In the genomic region with DNA sequence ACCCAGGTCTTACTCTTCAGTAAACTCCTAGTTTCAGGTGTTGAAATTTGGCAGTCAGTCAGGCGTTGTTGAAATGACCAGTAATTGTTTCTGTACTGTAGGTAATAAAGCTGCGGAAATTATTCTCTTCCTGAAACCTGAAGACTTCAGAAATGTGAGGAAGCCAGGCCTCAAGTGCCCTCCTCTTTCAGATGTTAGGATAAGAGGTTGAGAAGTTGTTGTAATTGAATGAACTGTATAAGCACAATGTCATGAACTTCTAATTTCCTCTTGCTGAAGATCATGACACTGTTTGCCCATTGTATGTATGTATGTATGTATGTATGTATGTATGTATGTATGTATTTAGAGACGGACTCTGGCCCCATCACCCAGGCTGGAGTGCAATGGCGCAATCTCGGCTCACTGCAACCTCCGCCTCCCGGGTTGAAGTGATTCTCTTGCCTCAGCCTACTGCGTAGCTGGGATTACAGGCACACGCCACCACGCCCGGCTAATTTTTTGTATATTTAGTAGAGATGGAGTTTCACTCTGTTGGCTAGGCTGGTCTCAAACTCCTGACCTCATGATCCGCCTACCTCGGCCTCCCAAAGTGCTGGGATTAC, we compare ENCODE assay signal across 8 cellular contexts.
A peak's percentile ranks its signal among the peaks of the same experiment; 100 is the strongest.
DNase-seq lines count a peak whose midpoint lies in the region; ATAC-seq and TF ChIP-seq lines count a peak whose summit lies in the region.
"Not testable (repeated sequence)": the region's sequence is repeated elsewhere in the genome, so short reads cannot be mapped to it uniquely, and the experiment has no call there.

No MANE protein-coding gene starts in this region.

- not testable (repeated sequence) for H3K36me3 ChIP-seq in HUES6 (ENCODE audit: control insufficient read depth, insufficient read depth, low read length); mucosa of rectum (ENCODE audit: control insufficient read depth in 2 of 2, insufficient read depth in 2 of 2, low read length in 2 of 2); transverse colon
- peaks cover 26% of the 10 kb centered on the region for H3K36me3 ChIP-seq in iPS-20b (ENCODE audit: insufficient read depth, low read depth, low read length)

- not testable (repeated sequence) for H3K36me3 Mint-ChIP-seq in effector memory CD8-positive, alpha-beta T cell (ENCODE audit: insufficient read depth)

- peak overlapping the region; percentile 39 for H3K27ac ChIP-seq in HUES6 (ENCODE audit: low read depth, low read length)
- peak overlapping the region; percentile 64; the same call in 1 of the 2 replicates for H3K27ac ChIP-seq in VCaP
- not testable (repeated sequence) for H3K27ac ChIP-seq in iPS-20b (ENCODE audit: low read length)
- peak overlapping the region; percentile 67 to 80 for H3K27ac ChIP-seq in mucosa of rectum (ENCODE audit: low read depth in 2 of 2, low read length in 2 of 2)
- H3K27ac ChIP-seq in transverse colon = peak overlapping the region; percentile 72 to 85 (median 81)

- peaks cover 50 to 66% of the 10 kb centered on the region in 2 donors for H3K4me1 Mint-ChIP-seq in effector memory CD8-positive, alpha-beta T cell (ENCODE audit: low read depth in 2 of 2)

- not testable (repeated sequence) for ATAC-seq in effector memory CD8-positive, alpha-beta T cell (replicated peaks)

- not testable (repeated sequence) for TF ChIP-seq EP300 in transverse colon (IDR thresholded peaks at IDR 0.05; ENCODE audit: low read depth)

- H3K27me3 ChIP-seq in HUES6 (ENCODE audit: control insufficient read depth, insufficient read depth, low read length); iPS-20b (ENCODE audit: insufficient read depth, low read length); mucosa of rectum (ENCODE audit: control insufficient read depth in 2 of 2, insufficient read depth in 2 of 2, low read length in 2 of 2); transverse colon: not testable (repeated sequence)

- H3K4me1 ChIP-seq in HUES6 (ENCODE audit: control insufficient read depth, insufficient read depth, low read length) (peaks cover 52% of the 10 kb centered on the region), iPS-20b (ENCODE audit: insufficient read depth, low read length) (peaks cover 42% of the 10 kb centered on the region), transverse colon (peaks cover 0 to 25% (median 8%) of the 10 kb centered on the region in 4 donors)
- not testable (repeated sequence) for H3K4me1 ChIP-seq in mucosa of rectum (ENCODE audit: control insufficient read depth in 2 of 2, insufficient read depth in 2 of 2, low read length in 2 of 2)

- not testable (repeated sequence) for TF ChIP-seq CTCF in GM12865 (IDR thresholded peaks at IDR 0.05; ENCODE audit: insufficient read depth, low read depth, low read length, missing control alignments); VCaP (conservative IDR thresholded peaks at IDR 0.05); transverse colon (IDR thresholded peaks at IDR 0.05)

- peak; percentile 83 for DNase-seq in GM12865 (ENCODE audit: low read depth)
- DNase-seq in NCI-H2107 treated with DMSO at 0.1 percent for 48 hours (lab: John Stamatoyannopoulos, UW; ENCODE audit: unreplicated experiment) = peak; percentile 73
- DNase-seq in effector memory CD8-positive, alpha-beta T cell = not testable (repeated sequence)
- DNase-seq in transverse colon = peak; percentile 73

- TF ChIP-seq POLR2A in transverse colon (IDR thresholded peaks at IDR 0.05) = not testable (repeated sequence)

- in situ Hi-C loops in transverse colon (cut with MboI; ENCODE audit: low pct_ligation_motif_present in 1 of 4, low pct_unique_long_range_greater_than_20kb in 1 of 4, low sequenced_read_pairs in 3 of 4) = not testable (repeated sequence)

- H3K9me3 Mint-ChIP-seq in effector memory CD8-positive, alpha-beta T cell = not testable (repeated sequence)

- H3K4me3 ChIP-seq in GM12865 (ENCODE audit: low read depth, low read length) = peak overlapping the region; percentile 50
- H3K4me3 ChIP-seq in HUES6 (ENCODE audit: low read depth, low read length) = peak overlapping the region; percentile 38; the same call in 1 of the 2 replicates
- peak overlapping the region; percentile 32 for H3K4me3 ChIP-seq in iPS-20b (ENCODE audit: low read length)
- H3K4me3 ChIP-seq in mucosa of rectum (ENCODE audit: low read length in 2 of 2) = peak overlapping the region in 1 of 2 donors; percentile 42
- H3K4me3 ChIP-seq in transverse colon = peak overlapping the region in 2 of 4 donors; percentile 9 to 25

- H3K9me3 ChIP-seq in HUES6 (ENCODE audit: control insufficient read depth, insufficient read depth, low read depth, low read length); iPS-20b (ENCODE audit: insufficient read depth, low read depth, low read length); mucosa of rectum (ENCODE audit: control insufficient read depth in 2 of 2, low read length in 2 of 2); transverse colon: not testable (repeated sequence)

- intact Hi-C loops in transverse colon (cut with DNase I; ENCODE audit: low total_unique reads) = not testable (repeated sequence)

- H3K27ac Mint-ChIP-seq in effector memory CD8-positive, alpha-beta T cell = peak overlapping the region; percentile 57 to 78

- peak overlapping the region in 1 of 2 donors; percentile 12 for H3K4me3 Mint-ChIP-seq in effector memory CD8-positive, alpha-beta T cell

- 34 to 71% methylated on average over 4 to 10 of the region's 13 CpGs for WGBS in transverse colon (ENCODE audit: low coverage in 1 of 2), 2 donors

- H3K27me3 Mint-ChIP-seq in effector memory CD8-positive, alpha-beta T cell = not testable (repeated sequence)

- H3K9ac ChIP-seq in HUES6 (ENCODE audit: low read length) = not testable (repeated sequence)
- H3K9ac ChIP-seq in iPS-20b (ENCODE audit: low read depth, low read length) (peak overlapping the region; percentile 27; the same call in 1 of the 2 replicates), mucosa of rectum (ENCODE audit: low read depth in 1 of 2, low read length in 2 of 2) (peak overlapping the region in 1 of 2 donors; percentile 33)
